29 cellular contexts compared by ENCODE assay signal in genomic region chr2:88303865-88304264, GRCh38.
"Had no signal": no experiment of that assay in that cellular context is flagged by ENCODE, and none has a peak within 500 bp of the region (broad histone marks: within the 10 kb centered on the region; RNA-seq: fewer than 3 reads in every experiment).

No MANE protein-coding gene starts in this region.

- ATAC-seq: effector memory CD8-positive, alpha-beta T cell; esophagus mucosa; foreskin keratinocyte; gastrocnemius medialis; gastroesophageal sphincter; heart left ventricle; heart right ventricle had no signal

- H3K36me3 ChIP-seq: colonic mucosa, esophagus muscularis mucosa, esophagus squamous epithelium, gastrocnemius medialis, gastroesophageal sphincter, heart left ventricle, heart right ventricle had no signal

- H3K4me3 ChIP-seq: colonic mucosa, coronary artery, dorsolateral prefrontal cortex, esophagus muscularis mucosa, esophagus squamous epithelium, gastrocnemius medialis, gastroesophageal sphincter, heart left ventricle, heart right ventricle had no signal

- H3K9me3 Mint-ChIP-seq: dendritic cell treated with granulocyte-macrophage colony-stimulating factor and Interleukin-4, amounts not matched to agents 40 ng/mL and 50 ng/mL, for 4 days had no signal

- H3K27me3 ChIP-seq: colonic mucosa, esophagus muscularis mucosa, foreskin keratinocyte, gastrocnemius medialis, gastroesophageal sphincter, heart left ventricle had no signal

- DNase-seq: colonic mucosa; cortex of kidney; dermis blood vessel endothelial cell; dorsolateral prefrontal cortex; effector CD4-positive, alpha-beta T cell; effector CD8-positive, alpha-beta T cell; effector memory CD4-positive, alpha-beta T cell; effector memory CD8-positive, alpha-beta T cell; endodermal cell; erythroblast; esophagus squamous epithelium; foreskin fibroblast; foreskin keratinocyte; foreskin melanocyte; gastrocnemius medialis; glutamatergic neuron; head of caudate nucleus; heart left ventricle; heart right ventricle had no signal

- H3K27ac Mint-ChIP-seq: dendritic cell treated with granulocyte-macrophage colony-stimulating factor and Interleukin-4, amounts not matched to agents 40 ng/mL and 50 ng/mL, for 4 days; effector memory CD8-positive, alpha-beta T cell; endodermal cell had no signal

- H3K4me1 Mint-ChIP-seq: endodermal cell had no signal

- H3K27ac ChIP-seq: colonic mucosa, coronary artery, dorsolateral prefrontal cortex, epithelial cell of prostate, esophagus muscularis mucosa, esophagus squamous epithelium, foreskin keratinocyte, gastrocnemius medialis, gastroesophageal sphincter, heart left ventricle, heart right ventricle had no signal

- H3K4me1 ChIP-seq: colonic mucosa, esophagus muscularis mucosa, esophagus squamous epithelium, foreskin keratinocyte, gastrocnemius medialis, gastroesophageal sphincter, heart left ventricle, heart right ventricle had no signal

- FAIRE-seq: colon, endometrium, endothelial cell of umbilical vein, frontal cortex had no signal

- H3K4me3 Mint-ChIP-seq: dendritic cell treated with granulocyte-macrophage colony-stimulating factor and Interleukin-4, amounts not matched to agents 40 ng/mL and 50 ng/mL, for 4 days; effector memory CD8-positive, alpha-beta T cell; endodermal cell had no signal

- H3K9me3 ChIP-seq: colonic mucosa, gastrocnemius medialis had no signal
